9 cellular contexts compared by ENCODE assay signal in the genomic region with DNA sequence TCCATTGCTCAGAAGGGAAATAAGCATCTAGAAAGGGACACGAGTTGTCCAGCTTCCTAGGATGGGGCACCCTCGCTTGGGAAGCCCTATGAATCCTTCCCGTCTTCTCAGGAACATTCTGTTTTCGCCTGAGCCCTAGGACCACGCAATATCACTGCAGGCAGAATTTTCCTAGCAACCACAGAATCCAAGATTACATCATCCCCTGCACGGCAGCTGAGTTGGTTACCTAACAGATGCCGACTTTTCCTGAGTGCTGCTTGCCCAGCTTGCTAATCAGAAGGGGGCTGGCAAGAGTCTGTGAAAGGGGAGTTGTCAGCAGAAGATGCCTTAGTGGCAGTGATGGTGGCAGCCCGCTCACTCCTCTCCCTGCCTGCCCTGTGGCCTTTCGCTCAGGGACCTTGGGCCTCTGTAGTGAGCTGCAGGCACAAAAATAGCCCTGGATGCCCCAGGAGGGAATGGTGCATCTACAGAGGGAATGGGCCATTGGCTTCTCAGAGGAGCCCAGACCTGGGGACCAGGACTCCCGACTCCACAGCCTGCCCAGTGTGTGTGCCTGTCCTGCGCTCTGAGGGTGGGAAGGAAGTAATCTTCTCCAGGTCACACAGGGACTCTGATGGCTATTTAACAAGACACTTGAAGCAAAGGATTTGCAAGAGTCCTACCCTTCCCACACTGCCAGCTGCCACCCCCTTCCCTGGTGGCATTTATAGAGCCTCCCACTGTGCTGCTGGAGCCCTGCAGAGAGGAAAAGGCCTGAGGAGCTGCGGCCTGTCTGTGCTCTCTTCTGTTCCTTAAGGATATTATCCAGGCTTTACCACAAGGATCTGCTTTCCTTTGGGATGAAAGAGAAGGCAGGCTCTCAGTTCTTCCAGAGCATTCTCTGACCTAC. TPM values are rescaled to one million over a fixed set of nuclear protein-coding genes. Genes with fewer than 3 reads are reported as not detected.
DNase-seq lines count a peak whose midpoint lies in the region; ATAC-seq and TF ChIP-seq lines count a peak whose summit lies in the region.
"Had no signal": no experiment of that assay in that cellular context is flagged by ENCODE, and none has a peak within 500 bp of the region (broad histone marks: within the 10 kb centered on the region; RNA-seq: fewer than 3 reads in every experiment).

No MANE protein-coding gene starts in this region.

- no peak overlapping the region for H3K4me3 Mint-ChIP-seq in WTC11
- H3K4me3 Mint-ChIP-seq: CD4-positive, alpha-beta memory T cell had no signal

- peaks cover 10% of the 10 kb centered on the region for H3K36me3 Mint-ChIP-seq in WTC11

- intact Hi-C loops in Right ventricle myocardium superior (cut with DNase I) (no loop called here), cardiac septum (cut with DNase I) (no loop called here), head of caudate nucleus (cut with DNase I) (no loop called here)

- ATAC-seq in Right ventricle myocardium superior (ENCODE audit: poor library complexity) (peak; percentile 51), WTC11 (no peak), GM18870 (IDR thresholded peaks at IDR 0.05; ENCODE audit: unreplicated experiment) (no peak)

- DNase-seq in Right ventricle myocardium superior: no peak
- no peak for DNase-seq in cardiac septum (ENCODE audit: low spot score)
- DNase-seq in WTC11 (ENCODE audit: low spot score): no peak
- peak; percentile 46 to 94 (median 74) for DNase-seq in head of caudate nucleus
- DNase-seq in NCI-H748 (lab: John Stamatoyannopoulos, UW; ENCODE audit: unreplicated experiment): no peak
- DNase-seq in NCI-H1092 (lab: John Stamatoyannopoulos, UW): no peak
- no peak for DNase-seq in NCI-H1436 (lab: John Stamatoyannopoulos, UW)
- DNase-seq: CD4-positive, alpha-beta memory T cell had no signal

- no peaks in the 10 kb centered on the region for H3K27me3 Mint-ChIP-seq in WTC11 (ENCODE audit: low read depth)
- H3K27me3 Mint-ChIP-seq: CD4-positive, alpha-beta memory T cell had no signal

- CTCF ChIA-PET in WTC11 (lab: Charles Lee): interaction anchor here (0.7 to 1.6 kb wide), 3 partner anchors 26 to 131 kb away, joined by 3 to 6 read pairs (median 6); no protein-coding TSS in a partner anchor

- no peak overlapping the region for H3K27ac Mint-ChIP-seq in WTC11

- no peak for TF ChIP-seq CTCF in WTC11 (IDR thresholded peaks at IDR 0.05)

- H3K4me1 Mint-ChIP-seq in WTC11: peaks cover 23% of the 10 kb centered on the region

- H3K9me3 Mint-ChIP-seq in WTC11: peaks cover 8% of the 10 kb centered on the region

- POLR2A ChIA-PET in WTC11 (lab: Charles Lee): no interaction called here

TF ChIP-seq in WTC11, 78 proteins besides CTCF, POLR2A, EP300 and RAD21:
- TF ChIP-seq ZNF423 (CRISPR knock-in tag; IDR thresholded peaks at IDR 0.05): peak; percentile 47; the same call in 1 of the 2 replicates
- no peak for TF ChIP-seq TP53 (CRISPR knock-in tag; IDR thresholded peaks at IDR 0.05)

RNA-seq across cellular contexts. Expression of gene CLSTN1, which starts 28.9 kb away (rescaled TPM):
- total RNA-seq in Right ventricle myocardium superior: 48.8 TPM
- total RNA-seq in cardiac septum: 59.1 TPM
- total RNA-seq in WTC11 (2021): 119 to 128 TPM (median 124 TPM) in 3 replicates

RNA-seq across cellular contexts. Expression of gene CTNNBIP1, which starts 57.4 kb away (rescaled TPM):
- total RNA-seq in Right ventricle myocardium superior (58.1 TPM), cardiac septum (19.3 TPM), WTC11 (2021) (51.8 to 58.2 TPM (median 53.0 TPM) in 3 replicates)

Comparison
In these comparisons a context has a peak if more than half of its experiments do, and no peak if none do; other contexts are left out.
1. DNase-seq: peak in head of caudate nucleus (42 of 42); none in Right ventricle myocardium superior (single experiment), cardiac septum (single experiment), WTC11 (single experiment), NCI-H748 (single experiment), NCI-H1092 (single experiment) and NCI-H1436 (single experiment).